10 cellular contexts compared by ENCODE assay signal in the genomic region with DNA sequence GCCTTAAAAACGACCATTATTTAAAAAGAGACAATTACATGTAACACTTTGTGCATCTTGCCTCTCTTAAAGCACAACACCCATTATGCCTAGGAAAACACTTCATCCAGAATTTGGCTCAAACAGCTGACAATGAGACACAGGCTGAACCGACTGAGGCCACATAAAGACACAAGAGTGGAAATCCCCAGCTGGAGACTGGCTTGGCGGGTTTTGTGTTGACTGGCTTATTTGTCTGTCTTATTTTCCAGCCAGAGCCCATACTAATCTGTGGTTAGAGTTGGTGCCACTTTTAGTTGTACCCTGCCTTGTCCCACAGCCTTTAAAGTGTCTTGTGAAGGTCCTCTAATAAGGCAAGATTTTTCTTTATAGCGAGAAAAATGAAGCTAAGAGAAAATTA. TPM values are rescaled to one million over a fixed set of nuclear protein-coding genes. Genes with fewer than 3 reads are reported as not detected.
A peak's percentile ranks its signal among the peaks of the same experiment; 100 is the strongest.
DNase-seq lines count a peak whose midpoint lies in the region; ATAC-seq lines count a peak whose summit lies in the region.
"Had no signal": no experiment of that assay in that cellular context is flagged by ENCODE, and none has a peak within 500 bp of the region (broad histone marks: within the 10 kb centered on the region; RNA-seq: fewer than 3 reads in every experiment).

No MANE protein-coding gene starts in this region.

- H3K4me3 Mint-ChIP-seq in CD4-positive, CD25-positive, alpha-beta regulatory T cell = peak overlapping the region; percentile 35 to 60 (median 51)
- H3K4me3 Mint-ChIP-seq: B cell had no signal

- peak; percentile 34 to 57 (median 55) for DNase-seq in CD4-positive, CD25-positive, alpha-beta regulatory T cell
- DNase-seq in activated CD4-positive, alpha-beta T cell treated with anti-CD3 and anti-CD28 coated beads for 1 hour = peak; percentile 32
- DNase-seq in NCI-H446 treated with DMSO at 0.1 percent for 48 hours (lab: John Stamatoyannopoulos, UW) (no peak), AG20443 (ENCODE audit: low spot score) (no peak), HT-29 (ENCODE audit: low spot score) (no peak)

- peaks cover 36 to 95% (median 69%) of the 10 kb centered on the region in 4 donors for H3K4me1 Mint-ChIP-seq in CD4-positive, CD25-positive, alpha-beta regulatory T cell

- H3K4me3 ChIP-seq in CD4-positive, CD25-positive, alpha-beta regulatory T cell (ENCODE audit: low read depth, low read length) = peak overlapping the region; percentile 39
- H3K4me3 ChIP-seq: SJSA1 had no signal

- no peaks in the 10 kb centered on the region for H3K9me3 ChIP-seq in CD4-positive, CD25-positive, alpha-beta regulatory T cell (ENCODE audit: control insufficient read depth in 2 of 2, low read length in 2 of 2)
- H3K9me3 ChIP-seq: SJSA1 had no signal

- no peaks in the 10 kb centered on the region for H3K27me3 Mint-ChIP-seq in CD4-positive, CD25-positive, alpha-beta regulatory T cell
- H3K27me3 Mint-ChIP-seq: B cell had no signal

- peaks cover 98% of the 10 kb centered on the region for H3K4me1 ChIP-seq in CD4-positive, CD25-positive, alpha-beta regulatory T cell (ENCODE audit: control insufficient read depth, insufficient read depth, low read length, poor library complexity, severe bottlenecking)
- H3K4me1 ChIP-seq: SJSA1 had no signal

- H3K36me3 Mint-ChIP-seq in CD4-positive, CD25-positive, alpha-beta regulatory T cell = peaks cover 50% of the 10 kb centered on the region

- H3K36me3 ChIP-seq in CD4-positive, CD25-positive, alpha-beta regulatory T cell (ENCODE audit: control insufficient read depth, insufficient read depth, low read length) = peaks cover 33% of the 10 kb centered on the region
- H3K36me3 ChIP-seq: SJSA1 had no signal

- no peaks in the 10 kb centered on the region for H3K27me3 ChIP-seq in CD4-positive, CD25-positive, alpha-beta regulatory T cell (ENCODE audit: control insufficient read depth, insufficient read depth, low read length)
- H3K27me3 ChIP-seq: SJSA1 had no signal

- no peak for ATAC-seq in CD4-positive, CD25-positive, alpha-beta regulatory T cell (ENCODE audit: low read depth in 2 of 2)
- peak; percentile 27 for ATAC-seq in HG02759 (IDR thresholded peaks at IDR 0.05; ENCODE audit: unreplicated experiment)
- ATAC-seq in esophagus mucosa = peak; percentile 66
- ATAC-seq in HG03469 (IDR thresholded peaks at IDR 0.05; ENCODE audit: unreplicated experiment) = no peak

- H3K27ac Mint-ChIP-seq in CD4-positive, CD25-positive, alpha-beta regulatory T cell = peak overlapping the region; percentile 92 to 96 (median 93)

- peak overlapping the region; percentile 87 for H3K27ac ChIP-seq in CD4-positive, CD25-positive, alpha-beta regulatory T cell (ENCODE audit: insufficient read depth, low read length, poor library complexity, severe bottlenecking)
- H3K27ac ChIP-seq: SJSA1 had no signal

- peaks cover 0 to 2% (median 0%) of the 10 kb centered on the region in 7 donors for H3K9me3 Mint-ChIP-seq in CD4-positive, CD25-positive, alpha-beta regulatory T cell

RNA-seq across cellular contexts. Expression of a gene that starts 21.2 kb away (rescaled TPM):
- 120 TPM for total RNA-seq in CD4-positive, CD25-positive, alpha-beta regulatory T cell
- polyA plus RNA-seq in CD4-positive, CD25-positive, alpha-beta regulatory T cell = 10 to 100 TPM; 65.2 to 94.0 (median 73.7) TPM
- total RNA-seq in esophagus mucosa = 31.0 TPM
- 31.2 and 34.2 TPM in 2 replicates for total RNA-seq in HT-29 (2014; rRNA removed; shearing (Covaris generic))

RNA-seq across cellular contexts. Expression of a gene that starts 41.3 kb away (rescaled TPM):
- total RNA-seq in CD4-positive, CD25-positive, alpha-beta regulatory T cell = 51.4 TPM
- 10 to 100 TPM; 34.4 to 44.7 (median 36.4) TPM for polyA plus RNA-seq in CD4-positive, CD25-positive, alpha-beta regulatory T cell
- 35.6 TPM for total RNA-seq in esophagus mucosa
- 122 and 125 TPM in 2 replicates for total RNA-seq in HT-29 (2014; rRNA removed; shearing (Covaris generic))

Comparison
In these comparisons a context has a peak if more than half of its experiments do, and no peak if none do; other contexts are left out.
1. ATAC-seq: peak in HG02759 (single experiment) and esophagus mucosa (single experiment); none in CD4-positive, CD25-positive, alpha-beta regulatory T cell (0 of 2) and HG03469 (single experiment).
2. DNase-seq: peak in CD4-positive, CD25-positive, alpha-beta regulatory T cell (3 of 3) and activated CD4-positive, alpha-beta T cell treated with anti-CD3 and anti-CD28 coated beads for 1 hour (single experiment); none in NCI-H446 treated with DMSO at 0.1 percent for 48 hours (single experiment), AG20443 (single experiment) and HT-29 (single experiment).